ENCODE assay signal across 18 cellular contexts in the genomic region with DNA sequence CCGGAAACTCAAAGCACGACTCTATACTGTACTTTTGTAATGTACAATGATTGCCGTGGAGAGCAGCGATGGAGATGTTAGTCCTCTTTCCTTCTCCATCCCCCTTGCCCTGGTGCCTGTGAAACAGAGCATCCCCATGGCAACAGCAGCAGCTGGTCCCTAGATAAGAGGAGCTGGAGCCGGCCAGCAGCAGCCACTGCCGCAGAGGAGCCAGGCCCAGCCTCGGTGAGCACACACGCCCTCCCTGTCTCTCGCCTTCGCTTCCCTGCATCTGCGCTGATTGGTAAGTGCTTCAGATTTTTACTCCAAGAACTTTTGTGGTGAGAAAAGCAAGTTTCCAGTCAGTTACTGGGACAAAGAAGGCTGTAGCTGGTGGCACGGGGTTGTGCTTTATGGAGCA. TPM values are rescaled to one million over a fixed set of nuclear protein-coding genes. Genes with fewer than 3 reads are reported as not detected.
DNase-seq lines count a peak whose midpoint lies in the region; ATAC-seq, FAIRE-seq and TF ChIP-seq lines count a peak whose summit lies in the region.
"Had no signal": no experiment of that assay in that cellular context is flagged by ENCODE, and none has a peak within 500 bp of the region (broad histone marks: within the 10 kb centered on the region; RNA-seq: fewer than 3 reads in every experiment).

TSS of gene PPP1R17 (plus strand) at position 192 of the 400 bp plus-strand sequence. CDS start 5,227 bp downstream, outside the sequence.

- H2AFZ ChIP-seq in GM12878 (ENCODE audit: control insufficient read depth, low read depth, low read length) = no peak within 1 kb of the TSS
- no peak within 1 kb of the TSS for H2AFZ ChIP-seq in PC-3 (ENCODE audit: low read length)
- H2AFZ ChIP-seq: GM23248 had no signal

- CTCF ChIA-PET in GM12878 (lab: Yijun Ruan, JAX) = interaction anchor here (1.7 to 2.1 kb wide), 3 partner anchors 10 to 38 kb away, joined by 6 to 7 read pairs (median 7); no protein-coding TSS in a partner anchor
- CTCF ChIA-PET in PC-3 (lab: Charles Lee) = no interaction called here

- TF ChIP-seq CTCF in GM12878 (IDR thresholded peaks at IDR 0.05 in 2 of 3, conservative IDR thresholded peaks at IDR 0.05 in 1 of 3; ENCODE audit: control insufficient read depth in 2 of 3, extremely low read depth in 1 of 3, insufficient read depth in 1 of 3, low read depth in 3 of 3, low read length in 3 of 3) (no peak), WERI-Rb-1 (IDR thresholded peaks at IDR 0.05; ENCODE audit: low read depth, low read length) (no peak), PC-3 (conservative IDR thresholded peaks at IDR 0.05; ENCODE audit: low read depth, low read length) (no peak)

- H3K4me3 ChIP-seq in GM12878 = no peak within 1 kb of the TSS
- no peak within 1 kb of the TSS for H3K4me3 ChIP-seq in WERI-Rb-1 (ENCODE audit: low read depth, low read length)
- H3K4me3 ChIP-seq in PC-3 (ENCODE audit: low read length) = no peak within 1 kb of the TSS
- H3K4me3 ChIP-seq: GM23248 had no signal

- H3K9me3 ChIP-seq in GM12878 (replicated peaks; ENCODE audit: control insufficient read depth, insufficient read depth, low read length) = no peaks in the 10 kb centered on the region
- H3K9me3 ChIP-seq in T-helper 17 cell (ENCODE audit: control insufficient read depth, low read length, poor library complexity, severe bottlenecking) = no peaks in the 10 kb centered on the region
- H3K9me3 ChIP-seq in WERI-Rb-1 (ENCODE audit: severe bottlenecking) = no peaks in the 10 kb centered on the region
- H3K9me3 ChIP-seq in PC-3 (ENCODE audit: low read length) = no peaks in the 10 kb centered on the region

- no peak for TF ChIP-seq POLR2A in GM12878 (IDR thresholded peaks at IDR 0.05; ENCODE audit: low read depth, low read length)

- H3K36me3 Mint-ChIP-seq in T-helper 17 cell (ENCODE audit: low read depth) = no peaks in the 10 kb centered on the region
- H3K36me3 Mint-ChIP-seq: stimulated activated naive B cell treated with anti-CD40 and anti-IgM and Interleukin-4, amounts not matched to agents 10 μg/mL and 1 μg/mL and 100 μg/mL, for 72 hours had no signal

- H3K27ac ChIP-seq in GM12878 (ENCODE audit: control insufficient read depth, insufficient read depth) = no peak within 1 kb of the TSS
- H3K27ac ChIP-seq in WERI-Rb-1 = no peak within 1 kb of the TSS
- no peak within 1 kb of the TSS for H3K27ac ChIP-seq in PC-3 (ENCODE audit: low read length)
- H3K27ac ChIP-seq: GM23248 had no signal

- no peak for TF ChIP-seq EP300 in GM12878 (IDR thresholded peaks at IDR 0.05; ENCODE audit: borderline replicate concordance in 1 of 2, control insufficient read depth in 1 of 2, low read depth in 2 of 2, low read length in 2 of 2)

- H3K4me2 ChIP-seq in GM12878 (ENCODE audit: control insufficient read depth, insufficient read depth) (peak within 1 kb of the TSS; percentile 32; the same call in 1 of the 2 replicates), PC-3 (ENCODE audit: low read length) (no peak within 1 kb of the TSS)

- FAIRE-seq in GM12878 (lab: Jason Lieb, UNC) = no peak
- FAIRE-seq: colon, islet of Langerhans had no signal

- POLR2A ChIA-PET in GM12878 (lab: Charles Lee) (interaction anchor here (1.5 kb wide), 1 partner anchor 9 kb away, joined by 9 read pairs; no protein-coding TSS in a partner anchor), PC-3 (lab: Charles Lee; ENCODE audit: unreplicated experiment) (interaction anchor here (0.7 kb wide), 1 partner anchor 106 kb away, joined by 4 read pairs; no protein-coding TSS in a partner anchor)

- no peak within 1 kb of the TSS for H3K9ac ChIP-seq in GM12878 (ENCODE audit: control insufficient read depth, insufficient read depth, low read length)
- H3K9ac ChIP-seq in PC-3 (ENCODE audit: low read length) = no peak within 1 kb of the TSS
- H3K9ac ChIP-seq: GM23248 had no signal

- H3K4me1 Mint-ChIP-seq in T-helper 17 cell = no peaks in the 10 kb centered on the region

- DNase-seq in COR-L47 (lab: John Stamatoyannopoulos, UW) = peak; percentile 35
- DNase-seq in NCI-H1417 treated with DMSO at 0.1 percent for 48 hours (lab: John Stamatoyannopoulos, UW) = peak; percentile 69
- DNase-seq in GM12878 (ENCODE audit: low read depth, low spot score) = no peak
- peak; percentile 79 for DNase-seq in left kidney (ENCODE audit: low read depth, low spot score)
- DNase-seq in T-helper 17 cell = no peak
- no peak for DNase-seq in activated effector memory CD4-positive, alpha-beta T cell treated with anti-CD3 and anti-CD28 coated beads, Interleukin-2, amount 50 U/mL, for 16 hours
- DNase-seq in WERI-Rb-1 = no peak
- DNase-seq in PC-3 = no peak
- DNase-seq: GM23248; NCI-H774; stimulated activated CD4-positive, alpha-beta T cell treated with anti-CD3 and anti-CD28 coated beads, Interleukin-4, amount 100 ng/mL, for 1 hour; stimulated activated naive B cell treated with anti-CD40 and anti-IgM and Interleukin-4, amounts not matched to agents 10 μg/mL and 1 μg/mL and 100 μg/mL, for 72 hours had no signal

- TF ChIP-seq RAD21 in GM12878 (IDR thresholded peaks at IDR 0.05; ENCODE audit: insufficient read depth, low read depth, low read length) = no peak

- H3K27me3 ChIP-seq in GM12878 (replicated peaks in 1 of 2; ENCODE audit: control insufficient read depth in 2 of 2, insufficient read depth in 2 of 2, low read length in 1 of 2) (no peaks in the 10 kb centered on the region), WERI-Rb-1 (ENCODE audit: insufficient read depth, low read depth, severe bottlenecking) (no peaks in the 10 kb centered on the region), PC-3 (ENCODE audit: low read length) (peaks cover 97% of the 10 kb centered on the region)

- H3K4me1 ChIP-seq in GM12878 (ENCODE audit: control insufficient read depth, insufficient read depth, low read length) (peaks cover 19% of the 10 kb centered on the region), PC-3 (ENCODE audit: insufficient read depth, low read length) (no peaks in the 10 kb centered on the region)

- BruUV-seq in GM12878 (replicated peaks; lab: Mats Ljungman, UMichigan) (no TSS peak), PC-3 (replicated peaks; lab: Mats Ljungman, UMichigan) (no TSS peak)

- H3K9me2 ChIP-seq in PC-3 (replicated peaks; ENCODE audit: low read length) = no peaks in the 10 kb centered on the region

- no peaks in the 10 kb centered on the region for H3K27me3 Mint-ChIP-seq in T-helper 17 cell

- H3K36me3 ChIP-seq in GM12878 (ENCODE audit: control insufficient read depth in 2 of 2, insufficient read depth in 2 of 2, low read length in 1 of 2) (no peaks in the 10 kb centered on the region), WERI-Rb-1 (no peaks in the 10 kb centered on the region), PC-3 (ENCODE audit: low read depth, low read length) (no peaks in the 10 kb centered on the region)

- no peak within 1 kb of the TSS for H3K4me3 Mint-ChIP-seq in T-helper 17 cell

- intact Hi-C loops in GM12878 (cut with micrococcal nuclease; ENCODE audit: unreplicated experiment) = no loop called here
- intact Hi-C loops in PC-3 (cut with micrococcal nuclease) = no loop called here

- SMC1A ChIA-PET in GM12878 (lab: Charles Lee; ENCODE audit: uncharacterized antibody, unreplicated experiment) = interaction anchor here (0.7 to 3.3 kb wide), 7 partner anchors 11 to 243 kb away, joined by 3 to 18 read pairs (median 3); no protein-coding TSS in a partner anchor

- in situ Hi-C loops in GM12878 (cut with MboI) = no loop called here

- H4K20me1 ChIP-seq in GM12878 (ENCODE audit: control insufficient read depth, insufficient read depth) = no peaks in the 10 kb centered on the region
- no peaks in the 10 kb centered on the region for H4K20me1 ChIP-seq in PC-3 (ENCODE audit: low read length)

- no peaks in the 10 kb centered on the region for H3F3A ChIP-seq in PC-3 (ENCODE audit: low read length, unreplicated experiment)

- H3K79me2 ChIP-seq in GM12878 (ENCODE audit: control insufficient read depth, insufficient read depth, low read length) (no peaks in the 10 kb centered on the region), PC-3 (ENCODE audit: low read length) (no peaks in the 10 kb centered on the region)

- 89% methylated on average over 12 of the region's 12 CpGs for WGBS in GM12878 (ENCODE audit: insufficient coverage, insufficient replicate concordance, low lambda C conversion rate, missing lambda C conversion rate)

- ATAC-seq in GM12878 (no peak), T-helper 17 cell (no peak), PC-3 (no peak)
- ATAC-seq: stimulated activated naive B cell treated with anti-CD40 and anti-IgM and Interleukin-4, amounts not matched to agents 10 μg/mL and 1 μg/mL and 100 μg/mL, for 72 hours had no signal

- H3K27ac Mint-ChIP-seq in T-helper 17 cell = no peak within 1 kb of the TSS

- RAD21 ChIA-PET in GM12878 (lab: Charles Lee; ENCODE audit: unreplicated experiment) = interaction anchor here (1.1 to 2.9 kb wide), 4 partner anchors 10 to 43 kb away, joined by 3 to 22 read pairs (median 8); no protein-coding TSS in a partner anchor

TF ChIP-seq in GM12878, 131 proteins besides CTCF, POLR2A, EP300 and RAD21 (continues in another document):
- TF ChIP-seq MEF2A (IDR thresholded peaks at IDR 0.05; ENCODE audit: insufficient read depth, low read depth, low read length) (no peak), RCOR1 (conservative IDR thresholded peaks at IDR 0.05; ENCODE audit: low read depth, low read length) (no peak)

RNA-seq across cellular contexts. Expression of gene PPP1R17, which starts in this region (rescaled TPM):
- 0.21 TPM in 1 of 2 replicates, not detected in the other for total RNA-seq in GM12878 (2013; cell fraction: nucleolus; rRNA removed)
- total RNA-seq in GM12878 (2014; rRNA removed) = not detected in 2 replicates
- total RNA-seq in GM12878 (2014; rRNA removed; fragmentation: Illumina TruSeq; extraction: Trizol) = not detected in 2 replicates
- not detected in 2 replicates for total RNA-seq in GM12878 (2021)
- not detected for polyA plus RNA-seq in GM12878 (2011; ENCODE audit: low read depth)
- 0.05 and 0.09 TPM in 2 replicates for polyA plus RNA-seq in GM12878 (2011; rRNA removed)
- not detected in 2 replicates for polyA plus RNA-seq in GM12878 (2011; cell fraction: cytosol; rRNA removed)
- not detected in 2 replicates for polyA plus RNA-seq in GM12878 (2011; cell fraction: nucleus; rRNA removed)
- polyA plus RNA-seq in GM12878 (2012) = not detected in 2 replicates
- not detected in 2 replicates for polyA plus RNA-seq in GM12878 (2014; fragmentation: Illumina TruSeq; extraction: Trizol)
- polyA plus RNA-seq in GM12878 (2014; fragmentation: Nextera tagmentation; extraction: Ambion mirVana) = not detected
- polyA plus RNA-seq in GM12878 (2014; rRNA removed) = not detected in 2 replicates
- under 1 TPM; 0.19 to 0.28 TPM for polyA plus RNA-seq in GM12878 (2016; fragmentation: Nextera tagmentation; extraction: Ambion mirVana)
- 0.10 TPM in 1 of 2 replicates, not detected in the other for polyA minus RNA-seq in GM12878 (2011; rRNA and poly(A)+ RNA removed)
- not detected in 2 replicates for polyA minus RNA-seq in GM12878 (2011; cell fraction: cytosol; rRNA and poly(A)+ RNA removed)
- polyA minus RNA-seq in GM12878 (2011; cell fraction: nucleus; rRNA and poly(A)+ RNA removed) = 0.19 and 0.24 TPM in 2 replicates
- not detected for total RNA-seq in T-helper 17 cell
- not detected in 2 replicates for total RNA-seq in PC-3 (2014; rRNA removed)
- total RNA-seq: GM23248, M059J, renal cortical epithelial cell, SK-MEL-5 had no signal
- polyA plus RNA-seq: adipose tissue had no signal

Comparison
In these comparisons a context has a peak if more than half of its experiments do, and no peak if none do; other contexts are left out.
1. DNase-seq: peak in COR-L47 (single experiment), NCI-H1417 treated with DMSO at 0.1 percent for 48 hours (single experiment) and left kidney (single experiment); none in GM12878 (single experiment), T-helper 17 cell (0 of 3), activated effector memory CD4-positive, alpha-beta T cell treated with anti-CD3 and anti-CD28 coated beads, Interleukin-2, amount 50 U/mL, for 16 hours (single experiment), WERI-Rb-1 (single experiment) and PC-3 (single experiment).